Comparison of ENCODE assay signal across 11 cellular contexts in genomic region chr6:158323561-158323958, GRCh38. TPM values are rescaled to one million over a fixed set of nuclear protein-coding genes. Genes with fewer than 3 reads are reported as not detected.
DNase-seq lines count a peak whose midpoint lies in the region; ATAC-seq and TF ChIP-seq lines count a peak whose summit lies in the region.
"Had no signal": no experiment of that assay in that cellular context is flagged by ENCODE, and none has a peak within 500 bp of the region (broad histone marks: within the 10 kb centered on the region; RNA-seq: fewer than 3 reads in every experiment).

No MANE protein-coding gene starts in this region.

- H3K27ac ChIP-seq in right atrium auricular region, result no peak overlapping the region
- H3K27ac ChIP-seq: WERI-Rb-1 had no signal

- ATAC-seq in GM18519 (IDR thresholded peaks at IDR 0.05; ENCODE audit: low FRiP score, unreplicated experiment), result peak; percentile 26
- peak; percentile 28 for ATAC-seq in GM21515 (IDR thresholded peaks at IDR 0.05; ENCODE audit: unreplicated experiment)
- peak; percentile 45 for ATAC-seq in HG03342 (IDR thresholded peaks at IDR 0.05; ENCODE audit: unreplicated experiment)

- H3K4me3 ChIP-seq in fibroblast of pulmonary artery (replicated peaks; ENCODE audit: low read depth, low read length) (no peak overlapping the region), right atrium auricular region (no peak overlapping the region)

- no peaks in the 10 kb centered on the region for H3K9me3 ChIP-seq in right atrium auricular region

- H3K4me1 ChIP-seq in right atrium auricular region, result peaks cover 0 to 23% of the 10 kb centered on the region in 2 donors

- DNase-seq in fibroblast of pulmonary artery (ENCODE audit: low read depth) (peak; percentile 7), GM19240 (ENCODE audit: insufficient read length, low spot score) (no peak), NCI-H1048 (lab: John Stamatoyannopoulos, UW) (no peak), OCI-M2 (lab: John Stamatoyannopoulos, UW; ENCODE audit: unreplicated experiment) (no peak), right atrium auricular region (ENCODE audit: low spot score) (no peak)
- DNase-seq: anterior cingulate cortex, NCI-H748 treated with DMSO at 0.1 percent for 48 hours, WERI-Rb-1 had no signal

- TF ChIP-seq CTCF in fibroblast of pulmonary artery (IDR thresholded peaks at IDR 0.05; ENCODE audit: low read length, missing control alignments) (no peak), right atrium auricular region (IDR thresholded peaks at IDR 0.05) (no peak)

- no peaks in the 10 kb centered on the region for H3K36me3 ChIP-seq in right atrium auricular region

- no peaks in the 10 kb centered on the region for H3K27me3 ChIP-seq in right atrium auricular region

RNA-seq across cellular contexts. Expression of gene TULP4, which starts 11.3 kb away (rescaled TPM):
- total RNA-seq in right atrium auricular region, result 100 to 1,000 TPM; 140 to 199 TPM
